ENCODE assay signal across 18 cellular contexts in the genomic region with DNA sequence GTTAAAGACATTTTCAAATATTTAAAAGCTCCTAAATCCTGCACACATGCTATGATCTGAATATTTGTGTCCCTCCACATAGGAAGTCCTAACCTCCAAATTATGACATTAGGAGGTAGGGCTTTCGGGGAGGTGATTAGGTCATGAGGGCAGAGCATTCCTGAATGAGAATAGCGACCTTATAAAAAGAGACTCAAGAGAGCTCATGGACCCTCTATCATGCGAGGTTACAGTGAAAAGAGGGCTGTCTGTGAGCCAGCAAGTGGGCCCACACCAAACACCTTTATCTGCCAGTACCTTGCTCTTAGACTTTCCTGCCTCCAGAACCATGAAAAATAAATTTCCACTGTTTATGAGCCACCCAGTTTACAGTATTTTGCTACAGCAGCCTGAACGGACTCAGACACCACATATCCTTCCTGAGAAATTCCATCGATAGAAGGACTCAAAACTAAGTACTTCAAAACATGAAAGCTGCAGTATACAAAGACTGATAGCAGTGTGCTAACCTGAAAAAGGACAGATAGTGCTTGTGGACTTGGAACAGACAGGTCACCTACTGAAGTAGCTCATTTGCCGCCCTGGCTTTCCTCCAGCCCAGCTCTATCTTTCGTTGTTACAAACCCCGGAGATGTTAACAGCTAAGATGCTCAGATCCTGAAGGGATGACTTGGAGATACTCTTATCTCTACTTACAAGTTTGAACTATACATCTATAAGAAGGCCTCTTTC. TPM values are rescaled to one million over a fixed set of nuclear protein-coding genes. Genes with fewer than 3 reads are reported as not detected.
A peak's percentile ranks its signal among the peaks of the same experiment; 100 is the strongest.
DNase-seq lines count a peak whose midpoint lies in the region; ATAC-seq, FAIRE-seq and TF ChIP-seq lines count a peak whose summit lies in the region.
"Had no signal": no experiment of that assay in that cellular context is flagged by ENCODE, and none has a peak within 500 bp of the region (broad histone marks: within the 10 kb centered on the region; RNA-seq: fewer than 3 reads in every experiment).

No MANE protein-coding gene starts in this region.

- no peak overlapping the region for H2AFZ ChIP-seq in HCT116 (ENCODE audit: low read depth, low read length, poor library complexity, severe bottlenecking)

- 41% methylated on average over 8 of the region's 8 CpGs for WGBS in right lobe of liver (ENCODE audit: insufficient coverage, low coverage, low lambda C conversion rate, missing lambda C conversion rate)

- H3K9me3 ChIP-seq in HCT116 (ENCODE audit: control insufficient read depth in 1 of 2, insufficient read depth in 1 of 2, low read depth in 1 of 2, low read length in 2 of 2) (no peaks in the 10 kb centered on the region), right lobe of liver (no peaks in the 10 kb centered on the region)
- H3K9me3 ChIP-seq: HAP-1 had no signal

- H3K9me2 ChIP-seq in HCT116 (ENCODE audit: insufficient read depth), result no peaks in the 10 kb centered on the region

- peaks cover 15% of the 10 kb centered on the region for H3K36me3 Mint-ChIP-seq in WTC11

- peak overlapping the region; percentile 13; the same call in 1 of the 2 replicates for H3K4me2 ChIP-seq in HCT116 (ENCODE audit: low read length)

- no peak overlapping the region for H3K4me3 ChIP-seq in HCT116 (replicated peaks in 1 of 2; ENCODE audit: low read depth in 1 of 2, low read length in 2 of 2)
- H3K4me3 ChIP-seq in right lobe of liver, result no peak overlapping the region
- H3K4me3 ChIP-seq: HAP-1 had no signal

- no peaks in the 10 kb centered on the region for H4K20me1 ChIP-seq in HCT116 (ENCODE audit: insufficient read depth)

- H3K36me3 ChIP-seq in HCT116 (ENCODE audit: control insufficient read depth in 1 of 2, insufficient read depth in 2 of 2, low read length in 2 of 2), result 0 out of 4 replicates have a peak, but pooled peaks cover 0 to 3% of the 10 kb centered on the region in 2 experiments
- H3K36me3 ChIP-seq in right lobe of liver, result no peaks in the 10 kb centered on the region
- H3K36me3 ChIP-seq: HAP-1 had no signal

- RAD21 ChIA-PET in HCT116 (lab: Charles Lee; ENCODE audit: low non-redundant PET in 1 of 2, low total read pairs in 2 of 2, uncharacterized antibody in 2 of 2, unreplicated experiment in 2 of 2), result no interaction called here

- no peaks in the 10 kb centered on the region for H3K27me3 Mint-ChIP-seq in WTC11 (ENCODE audit: low read depth)

- peaks cover 100% of the 10 kb centered on the region for H3K79me2 ChIP-seq in HCT116 (ENCODE audit: insufficient read depth, low read length)

- CTCF ChIA-PET in HCT116 (lab: Charles Lee) (no interaction called here), WTC11 (lab: Charles Lee) (interaction anchor here (0.6 to 1.6 kb wide), 6 partner anchors 14 to 657 kb away, joined by 3 to 4 read pairs (median 3); partner anchors contain the start of genes FAM210A and RNMT)

- no peak overlapping the region for H3K4me3 Mint-ChIP-seq in WTC11

- H3K9ac ChIP-seq in HCT116 (ENCODE audit: low read length), result peak overlapping the region; percentile 12; the same call in 1 of the 2 replicates

- POLR2A ChIA-PET in HCT116 (lab: Charles Lee) (interaction anchor here (0.9 kb wide), 1 partner anchor 13 kb away, joined by 4 read pairs; the partner anchor contains the start of gene FAM210A), WTC11 (lab: Charles Lee) (no interaction called here)

- H3K4me1 ChIP-seq in HCT116 (ENCODE audit: control insufficient read depth in 1 of 2, insufficient read depth in 2 of 2, low read length in 2 of 2), result peaks cover 16 to 51% of the 10 kb centered on the region in 2 experiments
- H3K4me1 ChIP-seq in foreskin keratinocyte, result peaks cover 11% of the 10 kb centered on the region
- H3K4me1 ChIP-seq in right lobe of liver, result peaks cover 0 to 13% (median 4%) of the 10 kb centered on the region in 4 donors
- H3K4me1 ChIP-seq: HAP-1 had no signal

- intact Hi-C loops in HCT116 (cut with micrococcal nuclease) (no loop called here), right lobe of liver (cut with DNase I) (no loop called here)

- H3K27ac ChIP-seq in HCT116 (ENCODE audit: low read depth, low read length), result no peak overlapping the region
- H3K27ac ChIP-seq in foreskin keratinocyte, result peak overlapping the region; percentile 98
- H3K27ac ChIP-seq in right lobe of liver, result no peak overlapping the region
- H3K27ac ChIP-seq: HL-60, RWPE1 had no signal

- no peak overlapping the region for H3K27ac Mint-ChIP-seq in WTC11

- no peak for TF ChIP-seq CTCF in HCT116 (IDR thresholded peaks at IDR 0.05 in 2 of 3, conservative IDR thresholded peaks at IDR 0.05 in 1 of 3; ENCODE audit: borderline replicate concordance in 1 of 3, insufficient read depth in 1 of 3, low read depth in 2 of 3, low read length in 2 of 3)
- no peak for TF ChIP-seq CTCF in WTC11 (IDR thresholded peaks at IDR 0.05)
- no peak for TF ChIP-seq CTCF in foreskin keratinocyte (conservative IDR thresholded peaks at IDR 0.05)
- no peak for TF ChIP-seq CTCF in right lobe of liver (IDR thresholded peaks at IDR 0.05)

- no peak for FAIRE-seq in GM12891 (lab: Jason Lieb, UNC)
- FAIRE-seq: HTR-8/SVneo had no signal

- no peak for DNase-seq in HCT116 (ENCODE audit: low read depth, low spot score)
- no peak for DNase-seq in WTC11 (ENCODE audit: low spot score)
- no peak for DNase-seq in foreskin keratinocyte
- DNase-seq in right lobe of liver, result peak in 2 of 3 donors; percentile 49
- no peak for DNase-seq in GM12891 (ENCODE audit: insufficient read length, low spot score)
- DNase-seq in kidney tubule cell (ENCODE audit: low spot score), result no peak
- no peak for DNase-seq in UCSD-AML1 (lab: John Stamatoyannopoulos, UW; ENCODE audit: unreplicated experiment)
- DNase-seq: COR-L47, DMS153, KBM-7, NCI-H1417 treated with DMSO at 0.1 percent for 48 hours, NCI-H2029, NCI-H510A, NCI-H774 had no signal

- TF ChIP-seq POLR2A in HCT116 (IDR thresholded peaks at IDR 0.05; ENCODE audit: borderline replicate concordance, extremely low read depth, insufficient read depth, insufficient read length) (no peak), right lobe of liver (IDR thresholded peaks at IDR 0.05) (no peak), GM12891 (IDR thresholded peaks at IDR 0.05; ENCODE audit: low read depth, low read length) (no peak)

- ATAC-seq in HCT116 (no peak), WTC11 (peak; percentile 88), foreskin keratinocyte (no peak), right lobe of liver (peak; percentile 64 to 84 (median 82))

- no peaks in the 10 kb centered on the region for H3K27me3 ChIP-seq in HCT116 (ENCODE audit: insufficient read depth, low read length)
- H3K27me3 ChIP-seq in foreskin keratinocyte, result no peaks in the 10 kb centered on the region
- no peaks in the 10 kb centered on the region for H3K27me3 ChIP-seq in right lobe of liver

- BruUV-seq in HCT116 (replicated peaks; lab: Mats Ljungman, UMichigan), result no TSS peak

- peaks cover 16% of the 10 kb centered on the region for H3K9me3 Mint-ChIP-seq in WTC11

- peaks cover 25% of the 10 kb centered on the region for H3K4me1 Mint-ChIP-seq in WTC11

- TF ChIP-seq RAD21 in HCT116 (IDR thresholded peaks at IDR 0.05; ENCODE audit: low read depth), result no peak

TF ChIP-seq in HCT116, 20 proteins besides CTCF, POLR2A, EP300 and RAD21 (continues in another document):
- TF ChIP-seq, protein P1, sequence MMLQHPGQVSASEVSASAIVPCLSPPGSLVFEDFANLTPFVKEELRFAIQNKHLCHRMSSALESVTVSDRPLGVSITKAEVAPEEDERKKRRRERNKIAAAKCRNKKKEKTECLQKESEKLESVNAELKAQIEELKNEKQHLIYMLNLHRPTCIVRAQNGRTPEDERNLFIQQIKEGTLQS (IDR thresholded peaks at IDR 0.05), result no peak
- TF ChIP-seq JUND (IDR thresholded peaks at IDR 0.05), result no peak
- no peak for TF ChIP-seq FOSL1 (IDR thresholded peaks at IDR 0.05; ENCODE audit: low read depth)
- TF ChIP-seq MAX (IDR thresholded peaks at IDR 0.05), result no peak
- TF ChIP-seq SRF (IDR thresholded peaks at IDR 0.05; ENCODE audit: low read depth), result no peak

TF ChIP-seq in WTC11, 78 proteins besides CTCF, POLR2A, EP300 and RAD21:
- TF ChIP-seq SOX15 (CRISPR knock-in tag; IDR thresholded peaks at IDR 0.05) (no peak), ZNF121 (CRISPR knock-in tag; IDR thresholded peaks at IDR 0.05) (no peak), ZNF232 (CRISPR knock-in tag; IDR thresholded peaks at IDR 0.05) (no peak)

TF ChIP-seq in GM12891, 5 proteins besides CTCF, POLR2A, EP300 and RAD21:
- TF ChIP-seq POU2F2 (IDR thresholded peaks at IDR 0.05; ENCODE audit: low read depth, low read length) (no peak), POLR2AphosphoS5 (IDR thresholded peaks at IDR 0.05; ENCODE audit: low read depth, low read length) (no peak), PAX5 (IDR thresholded peaks at IDR 0.05; ENCODE audit: insufficient read depth, low read length, severe bottlenecking) (no peak), TAF1 (IDR thresholded peaks at IDR 0.05; ENCODE audit: low read depth, low read length) (no peak), SPI1 (IDR thresholded peaks at IDR 0.05; ENCODE audit: low read depth, low read length) (no peak)

RNA-seq across cellular contexts. Expression of gene FAM210A, which starts 13.8 kb away (rescaled TPM):
- total RNA-seq in HCT116 (2021; ENCODE audit: unreplicated experiment) (26.2 TPM), WTC11 (2021) (17.4 to 20.2 TPM (median 19.5 TPM) in 3 replicates), foreskin keratinocyte (26.5 and 27.9 TPM in 2 replicates), right lobe of liver (10 to 100 TPM in 5 of 6 experiments, 1 to 10 TPM in 1; 9.3 to 21.9 (median 11.8) TPM)
- polyA plus RNA-seq in HCT116 (2012), result 18.2 and 19.9 TPM in 2 replicates
- polyA plus RNA-seq in foreskin keratinocyte, result 11.6 and 15.0 TPM in 2 replicates
- polyA plus RNA-seq in GM12891 (2012; ENCODE audit: low read depth, missing spikeins), result 16.8 TPM

RNA-seq across cellular contexts. Expression of gene RNMT, which starts 13.9 kb away (rescaled TPM):
- total RNA-seq in HCT116 (2021; ENCODE audit: unreplicated experiment), result 58.0 TPM
- 22.8 and 25.0 TPM in 2 replicates for polyA plus RNA-seq in HCT116 (2012)
- 45.4 to 59.8 TPM (median 58.2 TPM) in 3 replicates for total RNA-seq in WTC11 (2021)
- total RNA-seq in foreskin keratinocyte, result 23.3 and 28.0 TPM in 2 replicates
- polyA plus RNA-seq in foreskin keratinocyte, result 17.5 and 20.0 TPM in 2 replicates
- total RNA-seq in right lobe of liver, result 10 to 100 TPM in 1 of 6 experiments, 1 to 10 TPM in 5; 7.4 to 20.4 (median 9.0) TPM
- polyA plus RNA-seq in GM12891 (2012; ENCODE audit: low read depth, missing spikeins), result 28.3 TPM

Comparison
In these comparisons a context has a peak if more than half of its experiments do, and no peak if none do; other contexts are left out.
1. ATAC-seq: peak in WTC11 (single experiment) and right lobe of liver (4 of 4); none in HCT116 (single experiment) and foreskin keratinocyte (single experiment).
2. DNase-seq: peak in right lobe of liver (2 of 3); none in HCT116 (single experiment), WTC11 (single experiment), foreskin keratinocyte (0 of 2), GM12891 (single experiment), kidney tubule cell (single experiment) and UCSD-AML1 (single experiment).